24 cellular contexts compared by ENCODE assay signal in genomic region chr10:22444219-22444788, GRCh38.
DNase-seq lines count a peak whose midpoint lies in the region; ATAC-seq, FAIRE-seq and TF ChIP-seq lines count a peak whose summit lies in the region.
"Had no signal": no experiment of that assay in that cellular context is flagged by ENCODE, and none has a peak within 500 bp of the region (broad histone marks: within the 10 kb centered on the region; RNA-seq: fewer than 3 reads in every experiment).

No MANE protein-coding gene starts in this region.

- H3K27ac ChIP-seq in endodermal cell (ENCODE audit: low read depth, low read length) = no peak overlapping the region
- H3K27ac ChIP-seq: Peyer's patch had no signal

- H3K27me3 ChIP-seq in endodermal cell (ENCODE audit: control insufficient read depth, insufficient read depth, low read length, poor library complexity, severe bottlenecking) = peaks cover 34% of the 10 kb centered on the region
- H3K27me3 ChIP-seq: Peyer's patch had no signal

- CTCF ChIA-PET in WTC11 (lab: Charles Lee) = no interaction called here

- DNase-seq in GM12891 (ENCODE audit: insufficient read length, low spot score) = no peak
- peak; percentile 38 for DNase-seq in HT1080 (ENCODE audit: low read depth)
- no peak for DNase-seq in WTC11 (ENCODE audit: low spot score)
- peak; percentile 11 for DNase-seq in epithelial cell of esophagus (ENCODE audit: low read depth)
- DNase-seq in NCI-H1436 (lab: John Stamatoyannopoulos, UW) = no peak
- DNase-seq in stimulated activated effector memory CD8-positive, alpha-beta T cell treated with anti-CD3 and anti-CD28 coated beads, Interleukin-12 subunit alpha, Interleukin-12 subunit beta, amount 100 ng/mL, for 72 hours (ENCODE audit: low spot score in 2 of 2) = no peak
- DNase-seq in endodermal cell = no peak
- no peak for DNase-seq in NCI-H2227 treated with DMSO at 0.1 percent for 48 hours (lab: John Stamatoyannopoulos, UW)
- DNase-seq: 8988T, Calu3, DMS79 treated with DMSO at 0.1 percent for 48 hours, GF-D8, GOT3, Kasumi-1, NCI-H1092 treated with DMSO at 0.1 percent for 48 hours, NCI-H1436 treated with DMSO at 0.1 percent for 48 hours, NCI-H187 treated with DMSO at 0.1 percent for 48 hours, NCI-H2171 treated with DMSO at 0.1 percent for 48 hours, Peyer's patch, SK-N-SH, SW 1271 had no signal

- no peak overlapping the region for H3K9ac ChIP-seq in endodermal cell (ENCODE audit: extremely low read depth, low read length, poor library complexity, severe bottlenecking)
- H3K9ac ChIP-seq: SK-N-SH had no signal

- H3K9me3 Mint-ChIP-seq in WTC11 = no peaks in the 10 kb centered on the region
- H3K9me3 Mint-ChIP-seq in stimulated activated effector memory CD8-positive, alpha-beta T cell treated with anti-CD3 and anti-CD28 coated beads, Interleukin-12 subunit alpha, Interleukin-12 subunit beta, amount 100 ng/mL, for 72 hours = no peaks in the 10 kb centered on the region
- no peaks in the 10 kb centered on the region for H3K9me3 Mint-ChIP-seq in endodermal cell

- H3K4me1 Mint-ChIP-seq in WTC11 (peaks cover 8% of the 10 kb centered on the region), endodermal cell (no peaks in the 10 kb centered on the region)
- H3K4me1 Mint-ChIP-seq in stimulated activated effector memory CD8-positive, alpha-beta T cell treated with anti-CD3 and anti-CD28 coated beads, Interleukin-12 subunit alpha, Interleukin-12 subunit beta, amount 100 ng/mL, for 72 hours = peaks cover 5% of the 10 kb centered on the region

- H3K4me3 ChIP-seq in epithelial cell of esophagus (ENCODE audit: low read length) (no peak overlapping the region), endodermal cell (ENCODE audit: low read length) (no peak overlapping the region)
- H3K4me3 ChIP-seq: Peyer's patch had no signal

- POLR2A ChIA-PET in WTC11 (lab: Charles Lee) = no interaction called here

- no peaks in the 10 kb centered on the region for H3K36me3 ChIP-seq in endodermal cell (ENCODE audit: control insufficient read depth, insufficient read depth, low read length)
- H3K36me3 ChIP-seq: Peyer's patch had no signal

- TF ChIP-seq CTCF in WTC11 (IDR thresholded peaks at IDR 0.05) = no peak
- TF ChIP-seq CTCF in epithelial cell of esophagus (IDR thresholded peaks at IDR 0.05; ENCODE audit: insufficient read depth, low read depth, low read length, missing control alignments) = no peak
- TF ChIP-seq CTCF in endodermal cell (conservative IDR thresholded peaks at IDR 0.05) = no peak

- peak; percentile 84 for FAIRE-seq in GM12891 (lab: Jason Lieb, UNC)
- FAIRE-seq: GM18507, HepG2 had no signal

- no peak for TF ChIP-seq POLR2A in GM12891 (IDR thresholded peaks at IDR 0.05; ENCODE audit: low read depth, low read length)

- H3K27ac Mint-ChIP-seq in WTC11 (no peak overlapping the region), endodermal cell (no peak overlapping the region)
- H3K27ac Mint-ChIP-seq in stimulated activated effector memory CD8-positive, alpha-beta T cell treated with anti-CD3 and anti-CD28 coated beads, Interleukin-12 subunit alpha, Interleukin-12 subunit beta, amount 100 ng/mL, for 72 hours = no peak overlapping the region

- H3K27me3 Mint-ChIP-seq in WTC11 (ENCODE audit: low read depth) = peaks cover 57% of the 10 kb centered on the region
- H3K27me3 Mint-ChIP-seq in endodermal cell (ENCODE audit: insufficient read depth) = peaks cover 59% of the 10 kb centered on the region

- WGBS in endodermal cell (ENCODE audit: insufficient coverage in 1 of 2, insufficient read length in 1 of 2), 2 experiments = 80 to 89% methylated on average over 1 to 4 of the region's 4 CpGs

- no peaks in the 10 kb centered on the region for H3K9me3 ChIP-seq in endodermal cell (ENCODE audit: control insufficient read depth, low read length)
- H3K9me3 ChIP-seq: Peyer's patch, SK-N-SH had no signal

- no peak overlapping the region for H3K4me3 Mint-ChIP-seq in WTC11
- H3K4me3 Mint-ChIP-seq in stimulated activated effector memory CD8-positive, alpha-beta T cell treated with anti-CD3 and anti-CD28 coated beads, Interleukin-12 subunit alpha, Interleukin-12 subunit beta, amount 100 ng/mL, for 72 hours = no peak overlapping the region
- no peak overlapping the region for H3K4me3 Mint-ChIP-seq in endodermal cell

- ATAC-seq in WTC11 = peak; percentile 83
- ATAC-seq in stimulated activated effector memory CD8-positive, alpha-beta T cell treated with anti-CD3 and anti-CD28 coated beads, Interleukin-12 subunit alpha, Interleukin-12 subunit beta, amount 100 ng/mL, for 72 hours = no peak
- ATAC-seq: HCT116, HepG2 had no signal

- H3K4me1 ChIP-seq in endodermal cell (ENCODE audit: control insufficient read depth, insufficient read depth, low read length) = no peaks in the 10 kb centered on the region
- H3K4me1 ChIP-seq: Peyer's patch had no signal

- no peaks in the 10 kb centered on the region for H3K36me3 Mint-ChIP-seq in WTC11
- H3K36me3 Mint-ChIP-seq in stimulated activated effector memory CD8-positive, alpha-beta T cell treated with anti-CD3 and anti-CD28 coated beads, Interleukin-12 subunit alpha, Interleukin-12 subunit beta, amount 100 ng/mL, for 72 hours = no peaks in the 10 kb centered on the region
- no peaks in the 10 kb centered on the region for H3K36me3 Mint-ChIP-seq in endodermal cell (ENCODE audit: low read depth)

TF ChIP-seq in GM12891, 5 proteins besides CTCF, POLR2A, EP300 and RAD21:
- no peak for TF ChIP-seq PAX5 (IDR thresholded peaks at IDR 0.05; ENCODE audit: insufficient read depth, low read length, severe bottlenecking)
- TF ChIP-seq POU2F2 (IDR thresholded peaks at IDR 0.05; ENCODE audit: low read depth, low read length) = no peak
- TF ChIP-seq SPI1 (IDR thresholded peaks at IDR 0.05; ENCODE audit: low read depth, low read length) = no peak
- no peak for TF ChIP-seq POLR2AphosphoS5 (IDR thresholded peaks at IDR 0.05; ENCODE audit: low read depth, low read length)
- TF ChIP-seq TAF1 (IDR thresholded peaks at IDR 0.05; ENCODE audit: low read depth, low read length) = no peak
TF ChIP-seq in GM12891: peak in this region for 0.

TF ChIP-seq in WTC11, 78 proteins besides CTCF, POLR2A, EP300 and RAD21:
- TF ChIP-seq GABPB1 (CRISPR knock-in tag; IDR thresholded peaks at IDR 0.05) (no peak), TP53 (CRISPR knock-in tag; IDR thresholded peaks at IDR 0.05) (no peak)

Comparison
In these comparisons a context has a peak if more than half of its experiments do, and no peak if none do; other contexts are left out.
1. DNase-seq: peak in HT1080 (single experiment) and epithelial cell of esophagus (single experiment); none in GM12891 (single experiment), WTC11 (single experiment), NCI-H1436 (single experiment), stimulated activated effector memory CD8-positive, alpha-beta T cell treated with anti-CD3 and anti-CD28 coated beads, Interleukin-12 subunit alpha, Interleukin-12 subunit beta, amount 100 ng/mL, for 72 hours (0 of 2), endodermal cell (single experiment) and NCI-H2227 treated with DMSO at 0.1 percent for 48 hours (single experiment).